16 cellular contexts compared by ENCODE assay signal in the genomic region with DNA sequence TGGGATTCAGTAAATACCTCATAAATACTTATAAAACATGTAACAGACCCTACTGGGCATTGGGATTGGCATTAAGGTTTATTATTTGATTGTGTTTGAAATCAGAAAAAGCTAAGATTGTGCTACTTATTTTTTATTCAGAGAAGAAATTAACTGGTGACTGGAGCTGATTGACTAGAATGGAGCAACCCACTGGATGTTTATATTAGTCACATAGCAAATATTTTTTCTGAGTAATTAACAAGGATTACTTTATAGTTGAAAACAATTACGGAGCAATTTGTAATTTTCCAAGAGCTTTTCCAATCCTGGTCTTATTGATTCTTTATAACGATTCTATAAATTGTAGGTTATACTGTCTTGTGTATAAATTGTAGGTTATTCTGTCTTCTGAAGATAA.
DNase-seq lines count a peak whose midpoint lies in the region; ATAC-seq, FAIRE-seq and TF ChIP-seq lines count a peak whose summit lies in the region.
"Had no signal": no experiment of that assay in that cellular context is flagged by ENCODE, and none has a peak within 500 bp of the region (broad histone marks: within the 10 kb centered on the region; RNA-seq: fewer than 3 reads in every experiment).

No MANE protein-coding gene starts in this region.

- BruUV-seq in PC-3 (replicated peaks; lab: Mats Ljungman, UMichigan) = no TSS peak

- peaks cover 8% of the 10 kb centered on the region for H3F3A ChIP-seq in PC-3 (ENCODE audit: low read length, unreplicated experiment)

- TF ChIP-seq POLR2A in GM12892 (IDR thresholded peaks at IDR 0.05; ENCODE audit: low read depth, low read length) (no peak), upper lobe of left lung (IDR thresholded peaks at IDR 0.05) (no peak)

- WGBS in aorta, 2 donors = 86 to 97% methylated on average over 2 of the region's 2 CpGs
- 82 to 90% methylated on average over 2 of the region's 2 CpGs for WGBS in upper lobe of left lung, 2 donors

- intact Hi-C loops in PC-3 (cut with micrococcal nuclease) (loop anchor here (1.0 to 10.0 kb wide), 4 partner anchors 12 to 347 kb away; partner anchors contain the start of gene HLX), aorta (cut with DNase I) (no loop called here)

- CTCF ChIA-PET in PC-3 (lab: Charles Lee) = interaction anchor here (0.7 to 1.1 kb wide), 2 partner anchors 50 to 116 kb away, joined by 4 to 5 read pairs; no protein-coding TSS in a partner anchor

- DNase-seq in EL = peak; percentile 52
- DNase-seq in PC-3 = peak; percentile 73
- DNase-seq in choroid plexus epithelial cell (ENCODE audit: low read depth) = peak; percentile 33
- DNase-seq in aorta = no peak
- DNase-seq in putamen (ENCODE audit: low spot score) = no peak
- no peak for DNase-seq in GM12892 (ENCODE audit: insufficient read length)
- DNase-seq in upper lobe of left lung = no peak
- DNase-seq: H7, MV-4-11, NCI-H446 treated with DMSO at 0.1 percent for 48 hours, NCI-H748 treated with DMSO at 0.1 percent for 48 hours, T-helper 1 cell had no signal

- POLR2A ChIA-PET in PC-3 (lab: Charles Lee; ENCODE audit: unreplicated experiment) = interaction anchor here (0.6 kb wide), 1 partner anchor 395 kb away, joined by 4 read pairs; no protein-coding TSS in a partner anchor

- peaks cover 43% of the 10 kb centered on the region for H3K4me1 ChIP-seq in PC-3 (ENCODE audit: insufficient read depth, low read length)
- H3K4me1 ChIP-seq in aorta (ENCODE audit: control insufficient read depth in 1 of 2, insufficient read depth in 2 of 2, low read length in 2 of 2) = no peaks in the 10 kb centered on the region
- H3K4me1 ChIP-seq in upper lobe of left lung = peaks cover 0 to 6% (median 2%) of the 10 kb centered on the region in 4 donors
- H3K4me1 ChIP-seq: BLaER1 had no signal

- H3K4me2 ChIP-seq in PC-3 (ENCODE audit: low read length) = peak overlapping the region; percentile 71
- H3K4me2 ChIP-seq: BLaER1 had no signal

- H3K9ac ChIP-seq in PC-3 (ENCODE audit: low read length) = no peak overlapping the region
- H3K9ac ChIP-seq: BLaER1 had no signal

- no peaks in the 10 kb centered on the region for H3K9me2 ChIP-seq in PC-3 (replicated peaks; ENCODE audit: low read length)

- H3K27me3 ChIP-seq in PC-3 (ENCODE audit: low read length) (no peaks in the 10 kb centered on the region), aorta (ENCODE audit: control insufficient read depth in 1 of 2, insufficient read depth in 2 of 2, low read length in 1 of 2) (no peaks in the 10 kb centered on the region), upper lobe of left lung (no peaks in the 10 kb centered on the region)
- H3K27me3 ChIP-seq: BLaER1 had no signal

- TF ChIP-seq CTCF in PC-3 (conservative IDR thresholded peaks at IDR 0.05; ENCODE audit: low read depth, low read length) = no peak
- TF ChIP-seq CTCF in choroid plexus epithelial cell (conservative IDR thresholded peaks at IDR 0.05; ENCODE audit: low read depth, low read length) = no peak
- no peak for TF ChIP-seq CTCF in upper lobe of left lung (IDR thresholded peaks at IDR 0.05)

- no peaks in the 10 kb centered on the region for H3K79me2 ChIP-seq in PC-3 (ENCODE audit: low read length)

- H4K20me1 ChIP-seq in PC-3 (ENCODE audit: low read length) = no peaks in the 10 kb centered on the region
- H4K20me1 ChIP-seq: BLaER1 had no signal

- peak overlapping the region; percentile 28; the same call in 1 of the 2 replicates for H3K4me3 ChIP-seq in PC-3 (ENCODE audit: low read length)
- no peak overlapping the region for H3K4me3 ChIP-seq in choroid plexus epithelial cell (ENCODE audit: low read depth, low read length)
- H3K4me3 ChIP-seq in aorta (ENCODE audit: low read length in 2 of 2) = no peak overlapping the region
- H3K4me3 ChIP-seq in upper lobe of left lung = no peak overlapping the region
- H3K4me3 ChIP-seq: BLaER1, K562, SK-N-MC had no signal

- H3K9me3 ChIP-seq in PC-3 (ENCODE audit: low read length) (no peaks in the 10 kb centered on the region), aorta (ENCODE audit: control insufficient read depth, low read length) (no peaks in the 10 kb centered on the region), upper lobe of left lung (no peaks in the 10 kb centered on the region)
- H3K9me3 ChIP-seq: BLaER1 had no signal

- H3K36me3 ChIP-seq in PC-3 (ENCODE audit: low read depth, low read length) (no peaks in the 10 kb centered on the region), aorta (ENCODE audit: control insufficient read depth in 1 of 2, insufficient read depth in 2 of 2, low read length in 1 of 2) (no peaks in the 10 kb centered on the region), upper lobe of left lung (no peaks in the 10 kb centered on the region)
- H3K36me3 ChIP-seq: BLaER1 had no signal

- ATAC-seq in PC-3 (peak; percentile 61), aorta (ENCODE audit: low FRiP score) (no peak), upper lobe of left lung (ENCODE audit: low FRiP score in 2 of 2) (no peak)
- ATAC-seq: K562, Right ventricle myocardium inferior had no signal

- FAIRE-seq in GM12892 (lab: Jason Lieb, UNC) = no peak
- FAIRE-seq: K562 had no signal

- peak overlapping the region; percentile 45 for H2AFZ ChIP-seq in PC-3 (ENCODE audit: low read length)

- H3K27ac ChIP-seq in PC-3 (ENCODE audit: low read length) (peak overlapping the region; percentile 23; the same call in 1 of the 2 replicates), aorta (ENCODE audit: low read depth in 1 of 2, low read length in 2 of 2) (no peak overlapping the region), upper lobe of left lung (no peak overlapping the region)
- H3K27ac ChIP-seq: BLaER1, SK-N-MC had no signal

- no peak for TF ChIP-seq EP300 in upper lobe of left lung (IDR thresholded peaks at IDR 0.05)

Comparison
In these comparisons a context has a peak if more than half of its experiments do, and no peak if none do; other contexts are left out.
1. DNase-seq: peak in EL (single experiment), PC-3 (single experiment) and choroid plexus epithelial cell (single experiment); none in aorta (0 of 2), putamen (single experiment), GM12892 (single experiment) and upper lobe of left lung (0 of 2).